20 cellular contexts compared by ENCODE assay signal in genomic region chr10:79308016-79308415, GRCh38.
"Had no signal": no experiment of that assay in that cellular context is flagged by ENCODE, and none has a peak within 500 bp of the region (broad histone marks: within the 10 kb centered on the region; RNA-seq: fewer than 3 reads in every experiment).

No MANE protein-coding gene starts in this region.

- DNase-seq: activated CD4-positive, alpha-beta memory T cell treated with anti-CD3 and anti-CD28 coated beads for 36 hours; activated CD4-positive, alpha-beta T cell treated with anti-CD3 and anti-CD28 coated beads for 4 hours; activated effector memory CD4-positive, alpha-beta T cell treated with Interleukin-2 at 50 U/mL for 16 hours; activated naive CD4-positive, alpha-beta T cell treated with anti-CD3 and anti-CD28 coated beads, Interleukin-2, amount 50 U/mL, for 16 hours; activated T-cell treated with anti-CD3 and anti-CD28 coated beads, Interleukin-2, amount 50 U/mL, for 4 hours; adrenal gland; stimulated activated CD4-positive, alpha-beta T cell treated with anti-CD3 and anti-CD28 coated beads, Interleukin-15, amount 100 ng/mL, for 24 hours; stimulated activated CD4-positive, alpha-beta T cell treated with anti-CD3 and anti-CD28 coated beads, Interleukin-4, amount 100 ng/mL, for 1 hour; thyroid gland had no signal

- H3K27me3 ChIP-seq: adrenal gland, cardiac muscle cell, esophagus muscularis mucosa, gastroesophageal sphincter, thyroid gland had no signal

- H3K4me3 ChIP-seq: adrenal gland, cardiac muscle cell, coronary artery, esophagus muscularis mucosa, gastroesophageal sphincter, lung, prostate gland, SK-N-MC, skin epidermis, thyroid gland had no signal

- H3K27ac ChIP-seq: adrenal gland, cardiac muscle cell, coronary artery, esophagus muscularis mucosa, gastroesophageal sphincter, prostate gland, SK-N-MC, skin epidermis, thyroid gland had no signal

- ATAC-seq: activated T-cell treated with anti-CD3 and anti-CD28 coated beads, Interleukin-2, amount 50 U/mL, for 4 hours; gastroesophageal sphincter; right cardiac atrium; WTC11 had no signal

- H3K4me1 ChIP-seq: adrenal gland, prostate gland, thyroid gland had no signal

- FAIRE-seq: TTC549 had no signal

- H3K9me3 ChIP-seq: adrenal gland, esophagus muscularis mucosa, gastroesophageal sphincter, prostate gland, thyroid gland had no signal
